Comparison of ENCODE assay signal across 22 cellular contexts in genomic region chr13:109214393-109214792, GRCh38.
"Had no signal": no experiment of that assay in that cellular context is flagged by ENCODE, and none has a peak within 500 bp of the region (broad histone marks: within the 10 kb centered on the region; RNA-seq: fewer than 3 reads in every experiment).

No MANE protein-coding gene starts in this region.

- H3K4me3 Mint-ChIP-seq: activated B cell treated with CpG ODN at 0.5 μM for 24 hours; activated CD4-positive, alpha-beta memory T cell treated with anti-CD3 and anti-CD28 coated beads for 36 hours; activated CD4-positive, alpha-beta T cell treated with anti-CD3 and anti-CD28 coated beads, Interleukin-2, amount 10 ng/mL, durations not matched to agents 24 days and 14 days; activated naive CD4-positive, alpha-beta T cell treated with anti-CD3 and anti-CD28 coated beads for 36 hours; activated naive CD8-positive, alpha-beta T cell; activated T-cell treated with anti-CD3 and anti-CD28 coated beads, Interleukin-2, amount 50 U/mL, for 4 hours; activated T-helper 17 cell treated with anti-CD3 and anti-CD28 coated beads, Interleukin-2, amount 50 U/mL, for 72 hours; T-helper 17 cell had no signal

- H3K27ac Mint-ChIP-seq: activated B cell treated with CpG ODN at 0.5 μM for 24 hours; activated CD4-positive, alpha-beta memory T cell treated with anti-CD3 and anti-CD28 coated beads for 36 hours; activated CD4-positive, alpha-beta T cell treated with anti-CD3 and anti-CD28 coated beads, Interleukin-2, amount 10 ng/mL, durations not matched to agents 24 days and 14 days; activated naive CD4-positive, alpha-beta T cell treated with anti-CD3 and anti-CD28 coated beads for 36 hours; activated naive CD8-positive, alpha-beta T cell; activated T-helper 17 cell treated with anti-CD3 and anti-CD28 coated beads, Interleukin-2, amount 50 U/mL, for 72 hours; T-helper 17 cell had no signal

- H3K36me3 Mint-ChIP-seq: activated CD4-positive, alpha-beta memory T cell treated with anti-CD3 and anti-CD28 coated beads for 36 hours; activated naive CD8-positive, alpha-beta T cell had no signal

- H3K4me1 Mint-ChIP-seq: activated B cell treated with CpG ODN at 0.5 μM for 24 hours; activated CD4-positive, alpha-beta T cell treated with anti-CD3 and anti-CD28 coated beads, Interleukin-2, amount 10 ng/mL, durations not matched to agents 24 days and 14 days; activated T-helper 17 cell treated with anti-CD3 and anti-CD28 coated beads, Interleukin-2, amount 50 U/mL, for 72 hours; T-helper 17 cell had no signal

- H3K27me3 Mint-ChIP-seq: activated B cell treated with CpG ODN at 0.5 μM for 24 hours; activated CD4-positive, alpha-beta T cell treated with anti-CD3 and anti-CD28 coated beads, Interleukin-2, amount 10 ng/mL, durations not matched to agents 24 days and 14 days; activated T-helper 17 cell treated with anti-CD3 and anti-CD28 coated beads, Interleukin-2, amount 50 U/mL, for 72 hours had no signal

- ATAC-seq: activated T-cell treated with anti-CD3 and anti-CD28 coated beads, Interleukin-2, amount 50 U/mL, for 4 hours; activated T-helper 17 cell treated with anti-CD3 and anti-CD28 coated beads, Interleukin-2, amount 50 U/mL, for 72 hours; PC-3; T-helper 17 cell had no signal

- DNase-seq: activated B cell treated with CpG ODN at 0.5 μM for 24 hours; activated CD4-positive, alpha-beta memory T cell treated with anti-CD3 and anti-CD28 coated beads for 36 hours; activated CD4-positive, alpha-beta T cell treated with anti-CD3 and anti-CD28 coated beads for 1 hour; activated CD8-positive, alpha-beta memory T cell treated with anti-CD3 and anti-CD28 coated beads for 24 hours; activated gamma-delta T cell; activated naive CD4-positive, alpha-beta T cell treated with anti-CD3 and anti-CD28 coated beads for 36 hours; activated T-cell treated with anti-CD3 and anti-CD28 coated beads, Interleukin-2, amount 50 U/mL, for 4 hours; anterior cingulate cortex; Karpas-422; NCI-H1105 treated with DMSO at 0.1 percent for 48 hours; NCI-H1436 treated with DMSO at 0.1 percent for 48 hours; NCI-H187; NCI-H2081; NCI-H446; NCI-H524; SIG-M5; T-helper 17 cell; T-helper 9 cell had no signal

- H3K9me3 Mint-ChIP-seq: activated B cell treated with CpG ODN at 0.5 μM for 24 hours; activated CD4-positive, alpha-beta memory T cell treated with anti-CD3 and anti-CD28 coated beads for 36 hours; activated CD4-positive, alpha-beta T cell treated with anti-CD3 and anti-CD28 coated beads, Interleukin-2, amount 10 ng/mL, durations not matched to agents 24 days and 14 days; activated naive CD4-positive, alpha-beta T cell treated with anti-CD3 and anti-CD28 coated beads for 36 hours; activated T-cell treated with anti-CD3 and anti-CD28 coated beads, Interleukin-2, amount 50 U/mL, for 4 hours; activated T-helper 17 cell treated with anti-CD3 and anti-CD28 coated beads, Interleukin-2, amount 50 U/mL, for 72 hours had no signal
